1 cellular context compared by ENCODE assay signal in the genomic region with DNA sequence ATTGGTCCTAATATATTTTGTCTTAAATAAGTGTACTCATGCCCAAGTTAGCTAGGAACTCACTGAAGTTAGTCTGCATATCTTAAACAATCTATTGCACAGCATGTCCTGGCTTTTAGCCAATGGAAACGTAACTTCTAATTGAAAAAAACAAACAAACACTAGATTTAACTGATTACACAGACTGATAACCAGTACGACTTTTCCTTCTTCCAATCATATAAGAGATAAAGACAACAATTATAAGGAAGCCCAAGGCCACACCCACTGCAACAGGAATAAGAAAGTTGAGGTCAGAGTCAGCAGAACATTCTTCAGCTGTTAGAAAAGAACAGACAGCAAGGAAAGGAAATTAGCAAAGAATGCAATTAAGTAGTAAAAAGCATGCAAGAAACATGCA.
TF ChIP-seq lines count a peak whose summit lies in the region.

No MANE protein-coding gene starts in this region.

TF ChIP-seq in HEK293, 187 proteins besides CTCF, POLR2A, EP300 and RAD21 (continued from another document):
- no peak for TF ChIP-seq ZNF596 (tag by site-specific recombination; IDR thresholded peaks at IDR 0.05)
- peak; percentile 70 for TF ChIP-seq ZNF366 (tag by site-specific recombination; conservative IDR thresholded peaks at IDR 0.05)
- TF ChIP-seq ZNF837 (tag by site-specific recombination; IDR thresholded peaks at IDR 0.05): no peak
- TF ChIP-seq, protein P1, sequence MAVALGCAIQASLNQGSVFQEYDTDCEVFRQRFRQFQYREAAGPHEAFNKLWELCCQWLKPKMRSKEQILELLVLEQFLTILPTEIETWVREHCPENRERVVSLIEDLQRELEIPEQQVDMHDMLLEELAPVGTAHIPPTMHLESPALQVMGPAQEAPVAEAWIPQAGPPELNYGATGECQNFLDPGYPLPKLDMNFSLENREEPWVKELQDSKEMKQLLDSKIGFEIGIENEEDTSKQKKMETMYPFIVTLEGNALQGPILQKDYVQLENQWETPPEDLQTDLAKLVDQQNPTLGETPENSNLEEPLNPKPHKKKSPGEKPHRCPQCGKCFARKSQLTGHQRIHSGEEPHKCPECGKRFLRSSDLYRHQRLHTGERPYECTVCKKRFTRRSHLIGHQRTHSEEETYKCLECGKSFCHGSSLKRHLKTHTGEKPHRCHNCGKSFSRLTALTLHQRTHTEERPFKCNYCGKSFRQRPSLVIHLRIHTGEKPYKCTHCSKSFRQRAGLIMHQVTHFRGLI (tag by site-specific recombination; IDR thresholded peaks at IDR 0.05): no peak
- no peak for TF ChIP-seq ZNF211 (tag by site-specific recombination; IDR thresholded peaks at IDR 0.05; ENCODE audit: low read depth)
- peak; percentile 61; the same call in 1 of the 2 replicates for TF ChIP-seq ZNF558 (tag by site-specific recombination; IDR thresholded peaks at IDR 0.05)
- TF ChIP-seq ZNF48 (tag by site-specific recombination; IDR thresholded peaks at IDR 0.05): no peak
